In the genomic region with DNA sequence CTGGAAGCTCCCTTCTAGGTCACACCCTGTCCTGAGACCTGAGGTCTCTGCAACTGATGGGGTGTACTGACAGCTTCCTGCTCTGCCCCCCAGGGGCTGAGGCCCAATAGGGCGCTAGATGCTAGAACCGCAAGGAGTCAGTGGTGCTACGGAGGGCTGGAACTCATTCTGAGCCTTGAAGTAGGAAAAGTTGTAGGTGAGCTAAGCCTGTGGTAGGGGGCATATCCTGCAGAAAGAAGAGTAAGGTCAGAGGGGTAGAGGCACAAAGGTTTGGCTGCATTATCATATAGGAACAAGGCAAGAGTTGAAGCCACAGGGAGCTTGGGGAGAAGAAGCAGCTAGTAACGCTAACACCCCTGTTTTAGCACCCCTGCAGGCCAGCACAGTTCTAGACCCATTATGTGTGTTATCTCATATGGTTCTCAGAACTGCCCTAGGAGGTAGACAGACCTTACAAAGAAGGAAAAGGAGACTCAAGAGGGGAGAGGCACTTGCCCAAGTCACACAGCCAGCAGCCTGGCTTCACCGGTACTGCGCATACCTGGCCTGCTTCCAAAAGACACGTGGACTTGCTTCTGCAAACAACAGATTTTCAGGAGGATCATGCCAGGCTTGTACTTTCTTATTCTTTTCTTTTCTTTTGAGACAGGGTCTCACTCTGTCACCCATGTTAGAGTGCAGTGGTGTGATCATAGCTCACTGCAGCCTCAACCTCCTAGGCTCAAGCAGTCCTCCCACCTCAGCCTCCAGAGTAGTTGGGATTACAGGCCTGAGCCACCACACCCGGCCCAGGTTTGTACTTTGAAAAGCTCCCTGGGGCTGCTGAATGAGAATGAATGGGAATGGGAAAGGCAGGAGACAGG, we compare ENCODE assay signal across 11 cellular contexts.
DNase-seq lines count a peak whose midpoint lies in the region; ATAC-seq and TF ChIP-seq lines count a peak whose summit lies in the region.
"Had no signal": no experiment of that assay in that cellular context is flagged by ENCODE, and none has a peak within 500 bp of the region (broad histone marks: within the 10 kb centered on the region; RNA-seq: fewer than 3 reads in every experiment).

No MANE protein-coding gene starts in this region.

- H3K4me3 ChIP-seq in endodermal cell (ENCODE audit: low read length) (no peak overlapping the region), GM23338 (no peak overlapping the region), H7 (ENCODE audit: insufficient read depth, low read depth, low read length) (no peak overlapping the region)
- H3K4me3 ChIP-seq: BLaER1 had no signal

- H3K4me1 Mint-ChIP-seq in endodermal cell (peaks cover 24% of the 10 kb centered on the region), neural crest cell (peaks cover 17% of the 10 kb centered on the region), GM23338 (peaks cover 16% of the 10 kb centered on the region)
- H3K4me1 Mint-ChIP-seq: T-helper 17 cell had no signal

- H3K27ac Mint-ChIP-seq in endodermal cell = peak overlapping the region; percentile 33
- peak overlapping the region; percentile 58 for H3K27ac Mint-ChIP-seq in neural crest cell (ENCODE audit: unreplicated experiment)
- no peak overlapping the region for H3K27ac Mint-ChIP-seq in GM23338
- H3K27ac Mint-ChIP-seq: T-helper 17 cell had no signal

- H2AFZ ChIP-seq in GM23338 = no peak overlapping the region

- WGBS in endodermal cell (ENCODE audit: insufficient coverage in 1 of 2, insufficient read length in 1 of 2), 2 experiments = 83 to 85% methylated on average over 5 to 8 of the region's 8 CpGs

- H3K36me3 ChIP-seq in endodermal cell (ENCODE audit: control insufficient read depth, insufficient read depth, low read length) (no peaks in the 10 kb centered on the region), GM23338 (ENCODE audit: insufficient read depth) (no peaks in the 10 kb centered on the region), H7 (replicated peaks; ENCODE audit: control insufficient read depth, insufficient read depth, low read length) (no peaks in the 10 kb centered on the region)
- H3K36me3 ChIP-seq: BLaER1 had no signal

- H3K27ac ChIP-seq in endodermal cell (ENCODE audit: low read depth, low read length) = no peak overlapping the region
- H3K27ac ChIP-seq in GM23338 (ENCODE audit: low read depth) = no peak overlapping the region
- H3K27ac ChIP-seq: BLaER1 had no signal

- H3K79me2 ChIP-seq in GM23338 (replicated peaks; ENCODE audit: insufficient read depth) = no peaks in the 10 kb centered on the region

- no peak for TF ChIP-seq CTCF in endodermal cell (conservative IDR thresholded peaks at IDR 0.05)
- no peak for TF ChIP-seq CTCF in neural crest cell (conservative IDR thresholded peaks at IDR 0.05)
- no peak for TF ChIP-seq CTCF in GM23338 (conservative IDR thresholded peaks at IDR 0.05; ENCODE audit: low read depth in 2 of 2)

- no peak overlapping the region for H3K4me3 Mint-ChIP-seq in endodermal cell
- H3K4me3 Mint-ChIP-seq in neural crest cell = no peak overlapping the region
- no peak overlapping the region for H3K4me3 Mint-ChIP-seq in GM23338
- H3K4me3 Mint-ChIP-seq: T-helper 17 cell had no signal

- peaks cover 7% of the 10 kb centered on the region for H3K9me3 ChIP-seq in endodermal cell (ENCODE audit: control insufficient read depth, low read length)

- H3K27me3 Mint-ChIP-seq in endodermal cell (ENCODE audit: insufficient read depth) = peaks cover 6% of the 10 kb centered on the region
- H3K27me3 Mint-ChIP-seq in neural crest cell (ENCODE audit: low read depth) = peaks cover 9% of the 10 kb centered on the region
- H3K27me3 Mint-ChIP-seq in GM23338 (ENCODE audit: insufficient read depth, low read depth, poor library complexity) = peaks cover 10% of the 10 kb centered on the region

- DNase-seq in DMS53 (lab: John Stamatoyannopoulos, UW) (peak; percentile 54), NCI-H69 (lab: John Stamatoyannopoulos, UW) (peak; percentile 64), endodermal cell (peak; percentile 60), neural crest cell (ENCODE audit: low read depth, low spot score) (no peak), GM23338 (ENCODE audit: low spot score) (no peak), NCI-H1694 (lab: John Stamatoyannopoulos, UW) (no peak), H7 (no peak)
- DNase-seq: NCI-H2081 treated with DMSO at 0.1 percent for 48 hours, T-helper 17 cell had no signal

- no peaks in the 10 kb centered on the region for H3K27me3 ChIP-seq in endodermal cell (ENCODE audit: control insufficient read depth, insufficient read depth, low read length, poor library complexity, severe bottlenecking)
- no peaks in the 10 kb centered on the region for H3K27me3 ChIP-seq in GM23338 (ENCODE audit: insufficient read depth)
- no peaks in the 10 kb centered on the region for H3K27me3 ChIP-seq in H7 (ENCODE audit: control insufficient read depth, insufficient read depth, low read length)
- H3K27me3 ChIP-seq: BLaER1 had no signal

- H3K9me3 Mint-ChIP-seq in endodermal cell = peaks cover 7% of the 10 kb centered on the region
- H3K9me3 Mint-ChIP-seq in neural crest cell = no peaks in the 10 kb centered on the region
- H3K9me3 Mint-ChIP-seq in GM23338 = no peaks in the 10 kb centered on the region; the same call in 2 of the 3 replicates

- no peaks in the 10 kb centered on the region for H4K20me1 ChIP-seq in GM23338 (replicated peaks; ENCODE audit: insufficient read depth)
- H4K20me1 ChIP-seq: BLaER1 had no signal

- ATAC-seq in GM18870 (IDR thresholded peaks at IDR 0.05; ENCODE audit: unreplicated experiment) (no peak), GM23338 (no peak)
- ATAC-seq: T-helper 17 cell had no signal

- no peaks in the 10 kb centered on the region for H3K9me2 ChIP-seq in GM23338 (ENCODE audit: insufficient read depth)

- no peaks in the 10 kb centered on the region for H3K36me3 Mint-ChIP-seq in endodermal cell (ENCODE audit: low read depth)
- no peaks in the 10 kb centered on the region for H3K36me3 Mint-ChIP-seq in neural crest cell (ENCODE audit: low read depth)
- H3K36me3 Mint-ChIP-seq in GM23338 (ENCODE audit: low read depth) = no peaks in the 10 kb centered on the region; the same call in 2 of the 3 replicates

- H3K4me1 ChIP-seq in endodermal cell (ENCODE audit: control insufficient read depth, insufficient read depth, low read length) (no peaks in the 10 kb centered on the region), GM23338 (ENCODE audit: insufficient read depth) (no peaks in the 10 kb centered on the region; the same call in 1 of the 2 replicates)

- H3K9ac ChIP-seq in endodermal cell (ENCODE audit: extremely low read depth, low read length, poor library complexity, severe bottlenecking) = no peak overlapping the region
- H3K9ac ChIP-seq: BLaER1 had no signal

- H3K4me2 ChIP-seq in GM23338 = no peak overlapping the region

- no peaks in the 10 kb centered on the region for H3F3A ChIP-seq in GM23338 (replicated peaks; ENCODE audit: low read depth)

TF ChIP-seq in GM23338, 12 proteins besides CTCF, POLR2A, EP300 and RAD21 (continues in another document):
- TF ChIP-seq, protein P1, sequence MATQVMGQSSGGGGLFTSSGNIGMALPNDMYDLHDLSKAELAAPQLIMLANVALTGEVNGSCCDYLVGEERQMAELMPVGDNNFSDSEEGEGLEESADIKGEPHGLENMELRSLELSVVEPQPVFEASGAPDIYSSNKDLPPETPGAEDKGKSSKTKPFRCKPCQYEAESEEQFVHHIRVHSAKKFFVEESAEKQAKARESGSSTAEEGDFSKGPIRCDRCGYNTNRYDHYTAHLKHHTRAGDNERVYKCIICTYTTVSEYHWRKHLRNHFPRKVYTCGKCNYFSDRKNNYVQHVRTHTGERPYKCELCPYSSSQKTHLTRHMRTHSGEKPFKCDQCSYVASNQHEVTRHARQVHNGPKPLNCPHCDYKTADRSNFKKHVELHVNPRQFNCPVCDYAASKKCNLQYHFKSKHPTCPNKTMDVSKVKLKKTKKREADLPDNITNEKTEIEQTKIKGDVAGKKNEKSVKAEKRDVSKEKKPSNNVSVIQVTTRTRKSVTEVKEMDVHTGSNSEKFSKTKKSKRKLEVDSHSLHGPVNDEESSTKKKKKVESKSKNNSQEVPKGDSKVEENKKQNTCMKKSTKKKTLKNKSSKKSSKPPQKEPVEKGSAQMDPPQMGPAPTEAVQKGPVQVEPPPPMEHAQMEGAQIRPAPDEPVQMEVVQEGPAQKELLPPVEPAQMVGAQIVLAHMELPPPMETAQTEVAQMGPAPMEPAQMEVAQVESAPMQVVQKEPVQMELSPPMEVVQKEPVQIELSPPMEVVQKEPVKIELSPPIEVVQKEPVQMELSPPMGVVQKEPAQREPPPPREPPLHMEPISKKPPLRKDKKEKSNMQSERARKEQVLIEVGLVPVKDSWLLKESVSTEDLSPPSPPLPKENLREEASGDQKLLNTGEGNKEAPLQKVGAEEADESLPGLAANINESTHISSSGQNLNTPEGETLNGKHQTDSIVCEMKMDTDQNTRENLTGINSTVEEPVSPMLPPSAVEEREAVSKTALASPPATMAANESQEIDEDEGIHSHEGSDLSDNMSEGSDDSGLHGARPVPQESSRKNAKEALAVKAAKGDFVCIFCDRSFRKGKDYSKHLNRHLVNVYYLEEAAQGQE (IDR thresholded peaks at IDR 0.05; ENCODE audit: unreplicated experiment) = no peak
- TF ChIP-seq ZNF114 (CRISPR knock-in tag; IDR thresholded peaks at IDR 0.05) = no peak

Comparison
In these comparisons a context has a peak if more than half of its experiments do, and no peak if none do; other contexts are left out.
1. DNase-seq: peak in DMS53 (single experiment), NCI-H69 (single experiment) and endodermal cell (single experiment); none in neural crest cell (single experiment), GM23338 (single experiment), NCI-H1694 (single experiment) and H7 (single experiment).